In genomic region chr7:111633878-111634277, GRCh38 we compare ENCODE assay signal across 30 cellular contexts.
"Had no signal": no experiment of that assay in that cellular context is flagged by ENCODE, and none has a peak within 500 bp of the region (broad histone marks: within the 10 kb centered on the region; RNA-seq: fewer than 3 reads in every experiment).

No MANE protein-coding gene starts in this region.

- H3K27ac ChIP-seq: coronary artery, esophagus muscularis mucosa, foreskin keratinocyte, gastroesophageal sphincter, heart right ventricle, lower lobe of right lung, psoas muscle, sigmoid colon, thoracic aorta, tibial nerve, upper lobe of left lung, uterus had no signal

- H3K4me3 ChIP-seq: coronary artery, esophagus muscularis mucosa, gastroesophageal sphincter, heart right ventricle, lower lobe of right lung, psoas muscle, sigmoid colon, thoracic aorta, tibial nerve, upper lobe of left lung, uterus had no signal

- DNase-seq: dermis blood vessel endothelial cell; effector memory CD4-positive, alpha-beta T cell; foreskin keratinocyte; glutamatergic neuron; heart right ventricle; hippocampal formation; kidney glomerular epithelial cell; left ventricle myocardium superior; lower lobe of right lung; naive thymus-derived CD8-positive, alpha-beta T cell; nephron progenitor cell; nucleus accumbens; posterior cingulate gyrus; psoas muscle; right cardiac atrium; sigmoid colon; stimulated activated CD4-positive, alpha-beta T cell treated with anti-CD3 and anti-CD28 coated beads, Interleukin-2, amount 100 ng/mL, for 24 hours; stimulated activated CD4-positive, alpha-beta T cell treated with anti-CD3 and anti-CD28 coated beads, Interleukin-4, amount 100 ng/mL, for 24 hours; stimulated activated naive CD4-positive, alpha-beta T cell treated with Interleukin-2 at 50 U/mL for 16 hours; substantia nigra; upper lobe of left lung; uterus had no signal

- H3K4me1 ChIP-seq: esophagus muscularis mucosa, foreskin keratinocyte, gastroesophageal sphincter, heart right ventricle, lower lobe of right lung, psoas muscle, sigmoid colon, tibial nerve, upper lobe of left lung, uterus had no signal

- ATAC-seq: foreskin keratinocyte; gastroesophageal sphincter; heart right ventricle; left ventricle myocardium superior; lower lobe of right lung; naive thymus-derived CD8-positive, alpha-beta T cell; psoas muscle; right cardiac atrium; stimulated activated effector memory CD8-positive, alpha-beta T cell treated with anti-CD3 and anti-CD28 coated beads, Interleukin-12 subunit alpha, Interleukin-12 subunit beta, amount 100 ng/mL, for 72 hours had no signal

- H3K27me3 ChIP-seq: esophagus muscularis mucosa, gastroesophageal sphincter, heart right ventricle, sigmoid colon, tibial nerve, upper lobe of left lung, uterus had no signal

- H3K36me3 ChIP-seq: esophagus muscularis mucosa, gastroesophageal sphincter, heart right ventricle, lower lobe of right lung, sigmoid colon, thoracic aorta, tibial nerve, upper lobe of left lung, uterus had no signal

- FAIRE-seq: endothelial cell of umbilical vein, islet of Langerhans had no signal
